25 cellular contexts compared by ENCODE assay signal in the genomic region with DNA sequence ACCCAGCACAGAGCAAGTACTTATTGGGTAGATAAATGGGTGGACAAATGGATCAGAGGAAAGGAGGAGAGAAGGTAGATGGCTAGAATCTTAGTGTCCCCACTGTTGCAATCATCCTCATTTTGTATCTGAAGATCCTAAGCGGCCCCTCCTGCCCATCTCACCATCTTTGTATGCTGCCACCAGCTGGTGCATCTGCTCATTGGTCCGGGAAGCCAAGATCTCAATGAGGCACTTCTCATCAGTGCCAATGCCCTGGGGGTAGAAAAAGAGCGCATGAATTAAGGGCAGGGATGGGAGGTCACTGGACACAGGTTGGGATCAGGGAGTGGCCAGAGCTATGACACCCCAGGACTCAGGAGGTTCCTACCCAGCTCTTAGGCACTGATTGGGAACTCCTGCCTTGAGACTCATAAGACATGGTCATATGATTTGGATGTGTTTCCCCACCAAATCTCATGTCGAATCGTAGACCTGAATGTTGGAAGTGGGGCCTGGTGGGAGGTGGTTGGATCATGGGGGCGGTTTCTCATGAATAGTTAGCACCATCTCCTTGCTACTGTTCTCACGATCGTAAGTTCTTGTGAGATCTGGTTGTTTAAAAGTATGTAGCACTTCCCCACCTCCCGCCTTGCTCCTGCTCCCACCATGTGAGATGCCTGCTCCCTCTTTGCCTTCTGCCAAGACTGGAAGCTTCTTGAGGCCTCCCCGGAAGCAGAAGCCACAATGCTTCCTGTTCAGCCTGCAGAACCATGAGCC. TPM values are rescaled to one million over a fixed set of nuclear protein-coding genes. Genes with fewer than 3 reads are reported as not detected.
DNase-seq lines count a peak whose midpoint lies in the region; ATAC-seq, FAIRE-seq and TF ChIP-seq lines count a peak whose summit lies in the region.
"Had no signal": no experiment of that assay in that cellular context is flagged by ENCODE, and none has a peak within 500 bp of the region (broad histone marks: within the 10 kb centered on the region; RNA-seq: fewer than 3 reads in every experiment).

No MANE protein-coding gene starts in this region.

- TF ChIP-seq CTCF in neutrophil (IDR thresholded peaks at IDR 0.05), result no peak
- no peak for TF ChIP-seq CTCF in CD14-positive monocyte (IDR thresholded peaks at IDR 0.05)
- TF ChIP-seq CTCF in transverse colon (IDR thresholded peaks at IDR 0.05), result no peak
- TF ChIP-seq CTCF in right atrium auricular region (IDR thresholded peaks at IDR 0.05), result no peak

- no peaks in the 10 kb centered on the region for H3K27me3 Mint-ChIP-seq in activated CD4-positive, alpha-beta T cell treated with anti-CD3 and anti-CD28 coated beads for 36 hours
- no peaks in the 10 kb centered on the region for H3K27me3 Mint-ChIP-seq in activated naive CD8-positive, alpha-beta T cell treated with anti-CD3 and anti-CD28 coated beads for 36 hours
- no peaks in the 10 kb centered on the region for H3K27me3 Mint-ChIP-seq in CD14-positive monocyte (ENCODE audit: low read depth in 3 of 3)

- CTCF ChIA-PET in activated CD4-positive, alpha-beta T cell treated with anti-CD3 and anti-CD28 coated beads for 36 hours (lab: Charles Lee), result interaction anchor here (1.8 to 27.2 kb wide), 3 partner anchors 10 to 30 kb away, joined by 5 to 685 read pairs (median 216); no protein-coding TSS in a partner anchor

- peak overlapping the region; percentile 28 for H3K27ac Mint-ChIP-seq in activated CD4-positive, alpha-beta T cell treated with anti-CD3 and anti-CD28 coated beads for 36 hours
- peak overlapping the region; percentile 67 for H3K27ac Mint-ChIP-seq in activated naive CD8-positive, alpha-beta T cell treated with anti-CD3 and anti-CD28 coated beads for 36 hours
- peak overlapping the region in 1 of 7 donors; percentile 27 for H3K27ac Mint-ChIP-seq in CD14-positive monocyte
- H3K27ac Mint-ChIP-seq: T-helper 2 cell treated with Interferon-gamma antibody and Interleukin-4, amounts not matched to agents 5 μg/mL and 100 μg/mL, for 36 hours had no signal

- peaks cover 60% of the 10 kb centered on the region for H3K4me1 Mint-ChIP-seq in activated CD4-positive, alpha-beta T cell treated with anti-CD3 and anti-CD28 coated beads for 36 hours
- H3K4me1 Mint-ChIP-seq in activated naive CD8-positive, alpha-beta T cell treated with anti-CD3 and anti-CD28 coated beads for 36 hours, result peaks cover 75% of the 10 kb centered on the region
- peaks cover 82% of the 10 kb centered on the region for H3K4me1 Mint-ChIP-seq in CD14-positive monocyte

- H3K4me1 ChIP-seq in neutrophil (ENCODE audit: control insufficient read depth in 1 of 2, insufficient read depth in 1 of 2, low read depth in 1 of 2, low read length in 1 of 2), result peaks cover 22 to 40% of the 10 kb centered on the region in 2 experiments
- H3K4me1 ChIP-seq in transverse colon, result peaks cover 12 to 19% (median 17%) of the 10 kb centered on the region in 4 donors
- H3K4me1 ChIP-seq in right atrium auricular region, result peaks cover 0 to 23% of the 10 kb centered on the region in 2 donors
- H3K4me1 ChIP-seq: SJCRH30 had no signal

- intact Hi-C loops in activated CD4-positive, alpha-beta T cell treated with anti-CD3 and anti-CD28 coated beads for 36 hours (cut with DNase I, micrococcal nuclease), result no loop called here
- intact Hi-C loops in CD14-positive monocyte (cut with micrococcal nuclease) (no loop called here), transverse colon (cut with DNase I; ENCODE audit: low total_unique reads) (no loop called here)

- H3K4me3 ChIP-seq in neutrophil (ENCODE audit: low read depth in 1 of 2, low read length in 1 of 2) (no peak overlapping the region), transverse colon (no peak overlapping the region), right atrium auricular region (no peak overlapping the region)
- H3K4me3 ChIP-seq: coronary artery, K562, mucosa of descending colon, SJCRH30 had no signal

- WGBS in transverse colon (ENCODE audit: low coverage in 1 of 2), 2 donors, result 86 to 96% methylated on average over 1 to 10 of the region's 10 CpGs

- H3K27ac ChIP-seq in neutrophil, result peak overlapping the region; percentile 21
- H3K27ac ChIP-seq in transverse colon, result no peak overlapping the region
- H3K27ac ChIP-seq in right atrium auricular region, result no peak overlapping the region
- H3K27ac ChIP-seq: coronary artery, SJCRH30 had no signal

- H3K9me3 ChIP-seq in neutrophil (no peaks in the 10 kb centered on the region), transverse colon (no peaks in the 10 kb centered on the region), right atrium auricular region (no peaks in the 10 kb centered on the region)
- H3K9me3 ChIP-seq: mucosa of descending colon, SJCRH30 had no signal

- peaks cover 56% of the 10 kb centered on the region for H3K36me3 ChIP-seq in neutrophil
- peaks cover 0 to 19% (median 6%) of the 10 kb centered on the region in 4 donors for H3K36me3 ChIP-seq in transverse colon
- peaks cover 75% of the 10 kb centered on the region for H3K36me3 ChIP-seq in right atrium auricular region

- POLR2A ChIA-PET in activated CD4-positive, alpha-beta T cell treated with anti-CD3 and anti-CD28 coated beads for 36 hours (lab: Charles Lee), result no interaction called here

- H3K36me3 Mint-ChIP-seq in activated CD4-positive, alpha-beta T cell treated with anti-CD3 and anti-CD28 coated beads for 36 hours (ENCODE audit: low read depth), result peaks cover 81% of the 10 kb centered on the region
- H3K36me3 Mint-ChIP-seq in activated naive CD8-positive, alpha-beta T cell treated with anti-CD3 and anti-CD28 coated beads for 36 hours, result peaks cover 64% of the 10 kb centered on the region
- peaks cover 71 to 91% of the 10 kb centered on the region in 2 donors for H3K36me3 Mint-ChIP-seq in CD14-positive monocyte

- H3K27me3 ChIP-seq in neutrophil, result no peaks in the 10 kb centered on the region
- H3K27me3 ChIP-seq in transverse colon, result no peaks in the 10 kb centered on the region
- no peaks in the 10 kb centered on the region for H3K27me3 ChIP-seq in right atrium auricular region
- H3K27me3 ChIP-seq: SJCRH30 had no signal

- TF ChIP-seq POLR2A in GM12891 (IDR thresholded peaks at IDR 0.05; ENCODE audit: low read depth, low read length) (no peak), transverse colon (IDR thresholded peaks at IDR 0.05) (no peak)

- no peak for ATAC-seq in activated CD4-positive, alpha-beta T cell treated with anti-CD3 and anti-CD28 coated beads for 36 hours
- ATAC-seq: HCT116, K562, left ventricle myocardium superior, mucosa of descending colon had no signal

- no peak overlapping the region for H3K4me3 Mint-ChIP-seq in activated CD4-positive, alpha-beta T cell treated with anti-CD3 and anti-CD28 coated beads for 36 hours
- no peak overlapping the region for H3K4me3 Mint-ChIP-seq in activated naive CD8-positive, alpha-beta T cell treated with anti-CD3 and anti-CD28 coated beads for 36 hours
- H3K4me3 Mint-ChIP-seq in CD14-positive monocyte, result no peak overlapping the region
- H3K4me3 Mint-ChIP-seq: T-helper 2 cell treated with Interferon-gamma antibody and Interleukin-4, amounts not matched to agents 5 μg/mL and 100 μg/mL, for 36 hours had no signal

- no peak for DNase-seq in activated CD4-positive, alpha-beta T cell treated with anti-CD3 and anti-CD28 coated beads for 36 hours
- no peak for DNase-seq in activated CD4-positive, alpha-beta T cell treated with anti-CD3 and anti-CD28 coated beads, Interleukin-2, amount 50 U/mL, for 1 hour
- no peak for DNase-seq in GM12891 (ENCODE audit: insufficient read length, low spot score)
- no peak for DNase-seq in activated naive CD8-positive, alpha-beta T cell treated with anti-CD3 and anti-CD28 coated beads for 36 hours
- no peak for DNase-seq in CD14-positive monocyte (ENCODE audit: low spot score)
- no peak for DNase-seq in transverse colon
- DNase-seq in right atrium auricular region (ENCODE audit: low spot score), result no peak
- DNase-seq: 8988T, DMS 273 treated with DMSO at 0.1 percent for 48 hours, GF-D8, glutamatergic neuron, left ventricle myocardium superior, mucosa of descending colon, MV-4-11, NCI-H187, NCI-H2227 treated with DMSO at 0.1 percent for 48 hours, NCI-H774, SJCRH30, trophoblast cell had no signal

- in situ Hi-C loops in transverse colon (cut with MboI; ENCODE audit: low pct_ligation_motif_present in 1 of 4, low pct_unique_long_range_greater_than_20kb in 1 of 4, low sequenced_read_pairs in 3 of 4), result no loop called here

- peak; percentile 9 for FAIRE-seq in GM12891 (lab: Jason Lieb, UNC)
- FAIRE-seq: endometrium, K562 had no signal

- no peaks in the 10 kb centered on the region for H3K9me3 Mint-ChIP-seq in activated CD4-positive, alpha-beta T cell treated with anti-CD3 and anti-CD28 coated beads for 36 hours (ENCODE audit: low read depth)
- no peaks in the 10 kb centered on the region for H3K9me3 Mint-ChIP-seq in activated naive CD8-positive, alpha-beta T cell treated with anti-CD3 and anti-CD28 coated beads for 36 hours
- H3K9me3 Mint-ChIP-seq in CD14-positive monocyte, result peaks cover 0 to 6% (median 0%) of the 10 kb centered on the region in 7 donors
- H3K9me3 Mint-ChIP-seq: T-helper 2 cell treated with Interferon-gamma antibody and Interleukin-4, amounts not matched to agents 5 μg/mL and 100 μg/mL, for 36 hours had no signal

- TF ChIP-seq EP300 in transverse colon (IDR thresholded peaks at IDR 0.05; ENCODE audit: low read depth), result no peak

TF ChIP-seq in GM12891, 5 proteins besides CTCF, POLR2A, EP300 and RAD21:
- TF ChIP-seq SPI1 (IDR thresholded peaks at IDR 0.05; ENCODE audit: low read depth, low read length), result no peak
- TF ChIP-seq POLR2AphosphoS5 (IDR thresholded peaks at IDR 0.05; ENCODE audit: low read depth, low read length), result 0 out of 2 replicates have a peak, but pooled peaks have one; percentile 34
TF ChIP-seq in GM12891: peak in this region for 1.

RNA-seq across cellular contexts. Expression of gene ANXA6, which starts 20.3 kb away (rescaled TPM):
- 100 to 1,000 TPM; 322 to 332 TPM for total RNA-seq in activated CD4-positive, alpha-beta T cell treated with anti-CD3 and anti-CD28 coated beads for 36 hours
- polyA plus RNA-seq in GM12891 (2012; ENCODE audit: low read depth, missing spikeins), result 409 TPM
- 100 to 1,000 TPM; 407 to 417 TPM for total RNA-seq in activated naive CD8-positive, alpha-beta T cell treated with anti-CD3 and anti-CD28 coated beads for 36 hours
- polyA plus RNA-seq in CD14-positive monocyte, result 100 to 1,000 TPM in 1 of 2 donors, 10 to 100 TPM in 1; 93.5 to 124 TPM
- total RNA-seq in transverse colon (10 to 100 TPM; 19.1 to 79.0 (median 55.3) TPM), right atrium auricular region (100 to 1,000 TPM; 164 to 165 TPM)

RNA-seq across cellular contexts. Expression of gene TNIP1, which starts 56.4 kb away (rescaled TPM):
- total RNA-seq in activated CD4-positive, alpha-beta T cell treated with anti-CD3 and anti-CD28 coated beads for 36 hours, result 100 to 1,000 TPM; 351 to 408 TPM
- polyA plus RNA-seq in GM12891 (2012; ENCODE audit: low read depth, missing spikeins), result 253 TPM
- total RNA-seq in activated naive CD8-positive, alpha-beta T cell treated with anti-CD3 and anti-CD28 coated beads for 36 hours, result 100 to 1,000 TPM; 185 to 189 TPM
- 10 to 100 TPM; 30.8 to 46.4 TPM for polyA plus RNA-seq in CD14-positive monocyte
- 100 to 1,000 TPM in 3 of 4 donors, 10 to 100 TPM in 1; 63.9 to 296 (median 223) TPM for total RNA-seq in transverse colon
- total RNA-seq in right atrium auricular region, result 10 to 100 TPM; 68.9 to 92.6 TPM
